8 cellular contexts compared by ENCODE assay signal in the genomic region with DNA sequence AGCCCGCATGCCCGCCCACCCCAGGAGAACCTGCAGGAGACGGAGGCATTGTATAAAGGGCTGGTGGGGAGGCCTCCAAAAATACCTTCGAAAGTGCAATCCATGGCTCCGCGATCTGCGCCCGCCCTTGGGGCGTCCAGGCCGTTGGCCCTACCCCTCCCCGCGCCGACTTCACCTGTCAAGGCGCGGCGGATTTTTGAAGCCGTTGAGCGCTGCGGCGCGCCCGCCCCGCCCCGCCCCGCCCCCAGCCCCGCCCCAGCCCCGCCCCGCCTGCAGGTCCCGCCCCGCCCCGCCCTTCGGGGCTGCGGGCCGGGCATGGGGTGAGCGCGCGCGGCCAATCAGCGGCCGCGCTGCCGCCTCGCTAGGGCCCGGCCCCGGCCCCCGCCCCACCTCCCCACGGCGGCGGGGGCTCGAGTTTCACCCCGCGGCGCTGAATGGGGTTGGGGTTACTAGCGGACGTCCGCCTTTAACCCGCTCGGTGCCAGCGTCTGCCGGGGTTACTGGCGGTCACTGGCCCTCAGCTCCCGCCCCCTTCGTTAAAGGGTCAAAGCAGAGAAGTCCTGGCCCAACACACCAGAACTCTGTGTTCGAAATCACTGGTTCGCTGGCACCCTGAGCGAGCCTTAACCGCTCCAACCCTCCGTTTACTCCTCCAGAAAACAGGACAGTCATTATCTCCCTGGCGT. TPM values are rescaled to one million over a fixed set of nuclear protein-coding genes. Genes with fewer than 3 reads are reported as not detected.
DNase-seq lines count a peak whose midpoint lies in the region; ATAC-seq, FAIRE-seq and TF ChIP-seq lines count a peak whose summit lies in the region.

No MANE protein-coding gene starts in this region.

- H3K4me3 ChIP-seq in colonic mucosa (peak overlapping the region; percentile 60), HepG2 (replicated peaks in 1 of 3; ENCODE audit: insufficient read depth in 1 of 3, low read depth in 2 of 3, low read length in 3 of 3) (peak overlapping the region; percentile 29 to 69 (median 48); a peak in 5 of 6 replicates)

- TF ChIP-seq EP300 in HepG2 (IDR thresholded peaks at IDR 0.05; ENCODE audit: low read depth in 2 of 2, low read length in 2 of 2) (peak in 1 of 2 experiments; percentile 79; a peak in 1 of 4 replicates), HepG2 (CRISPR knock-in tag; IDR thresholded peaks at IDR 0.05; ENCODE audit: borderline replicate concordance) (peak; percentile 42; the same call in 1 of the 2 replicates)

- no peak overlapping the region for H2AFZ ChIP-seq in HepG2 (ENCODE audit: low read length)

- DNase-seq in AML-193 (lab: John Stamatoyannopoulos, UW) (peak; percentile 30 to 50), NCI-H460 (ENCODE audit: extremely low read depth, low read depth) (peak; percentile 86), colonic mucosa (peak; percentile 90), HepG2 (ENCODE audit: low spot score) (peak; percentile 81)
- DNase-seq in activated CD4-positive, alpha-beta T cell treated with anti-CD3 and anti-CD28 coated beads for 4 hours, result peak; percentile 64 to 70
- peak; percentile 64 to 69 for DNase-seq in stimulated activated CD4-positive, alpha-beta T cell treated with anti-CD3 and anti-CD28 coated beads, Interleukin-2, amount 100 ng/mL, for 48 hours

- peaks cover 77% of the 10 kb centered on the region for H3K79me2 ChIP-seq in HepG2 (ENCODE audit: insufficient read depth, low read length)

- WGBS in HepG2 (ENCODE audit: low lambda C conversion rate), result 28% methylated on average over 5 of the region's 69 CpGs

- in situ Hi-C loops in HepG2 (cut with HindIII; ENCODE audit: extremely low pct_ligation_motif_present, low pct_unique_long_range_greater_than_20kb), result no loop called here

- peak overlapping the region; percentile 93 for H3K27ac ChIP-seq in colonic mucosa
- peak overlapping the region; percentile 93 for H3K27ac ChIP-seq in HepG2 (ENCODE audit: extremely low read length, insufficient read depth, low read length)

- H3K4me1 ChIP-seq in colonic mucosa (peaks cover 52% of the 10 kb centered on the region), HepG2 (ENCODE audit: insufficient read depth, low read length) (peaks cover 97% of the 10 kb centered on the region)

- TF ChIP-seq CTCF in colonic mucosa (IDR thresholded peaks at IDR 0.05), result no peak
- TF ChIP-seq CTCF in HepG2 (CRISPR knock-in tag; IDR thresholded peaks at IDR 0.05), result no peak

- ATAC-seq in GM18909 (IDR thresholded peaks at IDR 0.05; ENCODE audit: poor library complexity, unreplicated experiment) (peak; percentile 75), HG03139 (IDR thresholded peaks at IDR 0.05; ENCODE audit: unreplicated experiment) (peak; percentile 59), HepG2 (peak; percentile 79)

- H3K9me3 ChIP-seq in colonic mucosa, result no peaks in the 10 kb centered on the region
- H3K9me3 ChIP-seq in HepG2 (ENCODE audit: low read length), result no peaks in the 10 kb centered on the region

- no TSS peak for BruUV-seq in HepG2 (replicated peaks; lab: Mats Ljungman, UMichigan)

- POLR2A ChIA-PET in HepG2 (lab: Yijun Ruan, JAX), result interaction anchor here (1.5 to 8.6 kb wide), 2 partner anchors 7 to 14 kb away, joined by 3 to 69 read pairs; partner anchors contain the start of gene SREBF1

- TF ChIP-seq POLR2A in HepG2 (IDR thresholded peaks at IDR 0.05; ENCODE audit: insufficient read depth in 1 of 2, low read depth in 2 of 2, low read length in 2 of 2), result peak in 1 of 2 experiments; percentile 60; a peak in 2 of 4 replicates

- H3K9ac ChIP-seq in colonic mucosa (ENCODE audit: low read depth in 2 of 2, low read length in 2 of 2), result peak overlapping the region; percentile 69 to 91
- H3K9ac ChIP-seq in HepG2 (ENCODE audit: insufficient read depth, low read depth, low read length), result peak overlapping the region; percentile 74

- peaks cover 8% of the 10 kb centered on the region for H3K36me3 ChIP-seq in colonic mucosa
- H3K36me3 ChIP-seq in HepG2 (replicated peaks in 1 of 2; ENCODE audit: control insufficient read depth in 1 of 2, insufficient read depth in 2 of 2, low read length in 2 of 2), result peaks cover 31 to 62% of the 10 kb centered on the region in 2 experiments

- H4K20me1 ChIP-seq in HepG2 (ENCODE audit: insufficient read depth, low read length), result peaks cover 69% of the 10 kb centered on the region

- CTCF ChIA-PET in HepG2 (lab: Yijun Ruan, JAX; ENCODE audit: low intra/inter-chr PET ratio, low total read pairs), result no interaction called here

- H3K27me3 ChIP-seq in colonic mucosa (no peaks in the 10 kb centered on the region), HepG2 (ENCODE audit: control insufficient read depth in 1 of 2, insufficient read depth in 2 of 2, low read length in 2 of 2) (no peaks in the 10 kb centered on the region)

- peak overlapping the region; percentile 83 for H3K4me2 ChIP-seq in HepG2 (ENCODE audit: low read depth, low read length)

- intact Hi-C loops in colonic mucosa (cut with DNase I), result no loop called here
- intact Hi-C loops in HepG2 (cut with micrococcal nuclease; ENCODE audit: unreplicated experiment), result no loop called here

- peak; percentile 60 for FAIRE-seq in HepG2 (lab: Jason Lieb, UNC)

- peak; percentile 51; the same call in 1 of the 2 replicates for TF ChIP-seq RAD21 in HepG2 (CRISPR knock-in tag; IDR thresholded peaks at IDR 0.05)

TF ChIP-seq in HepG2, 621 proteins besides CTCF, POLR2A, EP300 and RAD21 (continues in another document):
- peak; percentile 82 for TF ChIP-seq TBL1XR1 (IDR thresholded peaks at IDR 0.05; ENCODE audit: borderline replicate concordance, low read length, partially characterized antibody)
- TF ChIP-seq ZNF20 (CRISPR knock-in tag; IDR thresholded peaks at IDR 0.05), result no peak
- TF ChIP-seq GRHL1 (CRISPR knock-in tag; conservative IDR thresholded peaks at IDR 0.05), result no peak
- peak; percentile 20; the same call in 1 of the 2 replicates for TF ChIP-seq ZMYM4 (CRISPR knock-in tag; IDR thresholded peaks at IDR 0.05)
- TF ChIP-seq NFE2L2 (IDR thresholded peaks at IDR 0.05; ENCODE audit: low read length), result no peak
- TF ChIP-seq MXD3 (CRISPR knock-in tag; IDR thresholded peaks at IDR 0.05), result no peak; the same call in 1 of the 2 replicates
- TF ChIP-seq NCOA5 (CRISPR knock-in tag; IDR thresholded peaks at IDR 0.05), result no peak
- TF ChIP-seq ZNF383 (CRISPR knock-in tag; IDR thresholded peaks at IDR 0.05; ENCODE audit: borderline replicate concordance), result no peak
- TF ChIP-seq SMARCC2 (IDR thresholded peaks at IDR 0.05), result no peak
- TF ChIP-seq FOXP1 (IDR thresholded peaks at IDR 0.05), result no peak
- TF ChIP-seq FOXP1 (CRISPR knock-in tag; IDR thresholded peaks at IDR 0.05), result 0 out of 2 replicates have a peak, but pooled peaks have one; percentile 35

RNA-seq across cellular contexts. Expression of gene SREBF1, which starts 13.2 kb away (rescaled TPM):
- 72.5 and 74.8 TPM in 2 replicates for total RNA-seq in NCI-H460 (2014; rRNA removed; shearing (Covaris generic))
- 528 and 537 TPM in 2 replicates for polyA plus RNA-seq in NCI-H460 (2014; cell fraction: nucleus; rRNA removed)
- total RNA-seq in colonic mucosa (100 to 1,000 TPM; 170 to 174 TPM), HepG2 (2016; rRNA removed; fragmentation: Illumina TruSeq; extraction: Trizol) (12.6 and 34.3 TPM in 2 replicates)
- total RNA-seq in HepG2 (2016; cell fraction: cytosol; rRNA removed; fragmentation: Illumina TruSeq; extraction: Trizol; ENCODE audit: low read depth), result 17.8 and 21.9 TPM in 2 replicates
- 11.7 and 40.3 TPM in 2 replicates for total RNA-seq in HepG2 (2016; cell fraction: insoluble cytoplasmic fraction; rRNA removed; fragmentation: Illumina TruSeq; extraction: Trizol)
- 12.6 and 16.8 TPM in 2 replicates for total RNA-seq in HepG2 (2016; cell fraction: membrane; rRNA removed; fragmentation: Illumina TruSeq; extraction: Trizol)
- 53.2 and 57.7 TPM in 2 replicates for total RNA-seq in HepG2 (2016; cell fraction: nucleus; rRNA removed; fragmentation: Illumina TruSeq; extraction: Trizol)
- polyA plus RNA-seq in HepG2 (2011; rRNA removed), result 38.0 and 57.5 TPM in 2 replicates
- polyA plus RNA-seq in HepG2 (2011; cell fraction: cytosol; rRNA removed), result 16.6 and 23.2 TPM in 2 replicates
- 385 and 409 TPM in 2 replicates for polyA plus RNA-seq in HepG2 (2011; cell fraction: nucleus; rRNA removed)
- polyA plus RNA-seq in HepG2 (2012), result 60.2 and 60.8 TPM in 2 replicates
- 3.6 and 4.8 TPM in 2 replicates for polyA plus RNA-seq in HepG2 (2016; cell fraction: cytosol; fragmentation: Illumina TruSeq; extraction: Trizol; ENCODE audit: low read depth)
- 11.3 and 14.1 TPM in 2 replicates for polyA plus RNA-seq in HepG2 (2016; cell fraction: insoluble cytoplasmic fraction; fragmentation: Illumina TruSeq; extraction: Trizol; ENCODE audit: low read depth)
- polyA plus RNA-seq in HepG2 (2016; cell fraction: membrane; fragmentation: Illumina TruSeq; extraction: Trizol; ENCODE audit: low read depth), result 7.4 and 8.0 TPM in 2 replicates
- 156 and 162 TPM in 2 replicates for polyA plus RNA-seq in HepG2 (2016; cell fraction: nucleus; fragmentation: Illumina TruSeq; extraction: Trizol; ENCODE audit: insufficient read depth, low read depth)
- polyA minus RNA-seq in HepG2 (2011; rRNA and poly(A)+ RNA removed; ENCODE audit: low replicate concordance), result 70.2 and 130 TPM in 2 replicates
- 35.3 and 56.1 TPM in 2 replicates for polyA minus RNA-seq in HepG2 (2011; cell fraction: cytosol; rRNA and poly(A)+ RNA removed)
- 93.2 and 119 TPM in 2 replicates for polyA minus RNA-seq in HepG2 (2011; cell fraction: nucleus; rRNA and poly(A)+ RNA removed)

Comparison
In these comparisons a context has a peak if more than half of its experiments do, and no peak if none do; other contexts are left out.
1. Peak in every context shown above with its lines: DNase-seq, ATAC-seq, H3K4me3 ChIP-seq and H3K27ac ChIP-seq.
2. DNase-seq: peak in every context shown above with its lines; median percentile 90 in colonic mucosa; 86 in NCI-H460; 81 in HepG2; 67 in activated CD4-positive, alpha-beta T cell treated with anti-CD3 and anti-CD28 coated beads for 4 hours; 66 in stimulated activated CD4-positive, alpha-beta T cell treated with anti-CD3 and anti-CD28 coated beads, Interleukin-2, amount 100 ng/mL, for 48 hours; 40 in AML-193.